Comparison of ENCODE assay signal across 11 cellular contexts in the genomic region with DNA sequence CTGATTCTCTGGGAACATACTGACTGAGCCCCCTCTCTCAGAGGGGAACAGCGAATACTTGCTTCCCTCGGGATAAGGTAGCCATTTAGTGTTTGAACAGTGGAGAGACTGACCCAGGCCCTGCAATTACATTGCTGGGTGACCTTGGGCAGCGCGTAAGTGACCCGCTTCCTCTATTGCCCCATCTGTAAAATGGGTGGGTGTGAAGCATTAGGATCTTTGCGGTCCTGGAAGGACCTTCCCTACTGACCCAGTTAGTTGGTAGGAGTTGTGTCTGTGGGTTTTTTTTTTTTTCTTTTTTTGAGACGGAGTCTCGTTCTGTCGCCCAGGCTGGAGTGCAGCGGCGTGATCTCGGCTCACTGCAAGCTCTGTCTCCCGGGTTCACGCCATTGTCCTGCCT. TPM values are rescaled to one million over a fixed set of nuclear protein-coding genes. Genes with fewer than 3 reads are reported as not detected.
DNase-seq lines count a peak whose midpoint lies in the region; ATAC-seq and TF ChIP-seq lines count a peak whose summit lies in the region.
"Had no signal": no experiment of that assay in that cellular context is flagged by ENCODE, and none has a peak within 500 bp of the region (broad histone marks: within the 10 kb centered on the region; RNA-seq: fewer than 3 reads in every experiment).

No MANE protein-coding gene starts in this region.

- peaks cover 2% of the 10 kb centered on the region for H3K36me3 Mint-ChIP-seq in activated B cell treated with CpG ODN at 0.5 μM for 24 hours (ENCODE audit: low read depth)
- no peaks in the 10 kb centered on the region for H3K36me3 Mint-ChIP-seq in immature natural killer cell

- no peaks in the 10 kb centered on the region for H3K27me3 ChIP-seq in left ventricle myocardium inferior (ENCODE audit: low read depth)
- H3K27me3 ChIP-seq in right atrium auricular region = no peaks in the 10 kb centered on the region
- H3K27me3 ChIP-seq in adrenal gland = no peaks in the 10 kb centered on the region
- H3K27me3 ChIP-seq in aorta (ENCODE audit: control insufficient read depth in 1 of 2, insufficient read depth in 2 of 2, low read length in 1 of 2) = no peaks in the 10 kb centered on the region
- no peaks in the 10 kb centered on the region for H3K27me3 ChIP-seq in osteoblast (ENCODE audit: insufficient read depth, low read length)
- H3K27me3 ChIP-seq: neutrophil had no signal

- H3K4me1 ChIP-seq in left ventricle myocardium inferior (peaks cover 30% of the 10 kb centered on the region), right atrium auricular region (peaks cover 0 to 14% of the 10 kb centered on the region in 2 donors), adrenal gland (replicated peaks in 1 of 2) (peaks cover 5 to 13% of the 10 kb centered on the region in 2 donors), aorta (ENCODE audit: control insufficient read depth in 1 of 2, insufficient read depth in 2 of 2, low read length in 2 of 2) (no peaks in the 10 kb centered on the region), osteoblast (ENCODE audit: insufficient read depth, low read length) (peaks cover 2% of the 10 kb centered on the region)

- peak overlapping the region; percentile 94 for H3K4me3 ChIP-seq in left ventricle myocardium inferior
- no peak overlapping the region for H3K4me3 ChIP-seq in right atrium auricular region
- no peak overlapping the region for H3K4me3 ChIP-seq in adrenal gland
- H3K4me3 ChIP-seq in aorta (ENCODE audit: low read length in 2 of 2) = no peak overlapping the region
- H3K4me3 ChIP-seq in osteoblast (ENCODE audit: insufficient read depth, low read length) = no peak overlapping the region

- TF ChIP-seq CTCF in left ventricle myocardium inferior (IDR thresholded peaks at IDR 0.05; ENCODE audit: borderline replicate concordance) = no peak
- TF ChIP-seq CTCF in right atrium auricular region (IDR thresholded peaks at IDR 0.05) = no peak
- no peak for TF ChIP-seq CTCF in activated B cell treated with CpG ODN at 0.5 μM for 24 hours (IDR thresholded peaks at IDR 0.05)
- no peak for TF ChIP-seq CTCF in adrenal gland (IDR thresholded peaks at IDR 0.05)
- TF ChIP-seq CTCF in osteoblast (IDR thresholded peaks at IDR 0.05; ENCODE audit: extremely low read depth, low read depth, low read length) = no peak

- H3K9me3 ChIP-seq in left ventricle myocardium inferior (replicated peaks) (no peaks in the 10 kb centered on the region), right atrium auricular region (no peaks in the 10 kb centered on the region), adrenal gland (replicated peaks in 1 of 3) (no peaks in the 10 kb centered on the region), aorta (ENCODE audit: control insufficient read depth, low read length) (no peaks in the 10 kb centered on the region), osteoblast (ENCODE audit: low read depth, low read length) (no peaks in the 10 kb centered on the region)
- H3K9me3 ChIP-seq: neutrophil had no signal

- H3K36me3 ChIP-seq in left ventricle myocardium inferior (no peaks in the 10 kb centered on the region), right atrium auricular region (no peaks in the 10 kb centered on the region), adrenal gland (replicated peaks in 1 of 2) (no peaks in the 10 kb centered on the region), aorta (ENCODE audit: control insufficient read depth in 1 of 2, insufficient read depth in 2 of 2, low read length in 1 of 2) (no peaks in the 10 kb centered on the region), osteoblast (ENCODE audit: insufficient read depth, low read length) (no peaks in the 10 kb centered on the region)
- H3K36me3 ChIP-seq: neutrophil had no signal

- intact Hi-C loops in left ventricle myocardium inferior (cut with micrococcal nuclease) = no loop called here
- intact Hi-C loops in activated B cell treated with CpG ODN at 0.5 μM for 24 hours (cut with micrococcal nuclease) = loop anchor here (1.0 to 10.0 kb wide), 3 partner anchors 17 to 1182 kb away; a partner anchor contains a TSS
- intact Hi-C loops in adrenal gland (cut with DNase I) = no loop called here
- intact Hi-C loops in aorta (cut with DNase I) = loop anchor here in 1 of 2 donors (5.0 kb wide), 1 partner anchor 200 kb away; a partner anchor contains a TSS

- H3K27ac ChIP-seq in left ventricle myocardium inferior (replicated peaks) (no peak overlapping the region), right atrium auricular region (no peak overlapping the region), adrenal gland (no peak overlapping the region), aorta (ENCODE audit: low read depth in 1 of 2, low read length in 2 of 2) (no peak overlapping the region), osteoblast (ENCODE audit: low read depth, low read length) (no peak overlapping the region)

- POLR2A ChIA-PET in activated B cell treated with CpG ODN at 0.5 μM for 24 hours (lab: Charles Lee) = interaction anchor here (0.5 to 4.6 kb wide), 3 partner anchors 16 to 76 kb away, joined by 4 to 88 read pairs (median 21); a partner anchor contains a TSS

- H3K4me3 Mint-ChIP-seq in activated B cell treated with CpG ODN at 0.5 μM for 24 hours = peak overlapping the region; percentile 60
- peak overlapping the region in 4 of 5 donors; percentile 47 to 66 (median 60) for H3K4me3 Mint-ChIP-seq in immature natural killer cell

- H3K4me1 Mint-ChIP-seq in activated B cell treated with CpG ODN at 0.5 μM for 24 hours (peaks cover 16% of the 10 kb centered on the region), immature natural killer cell (peaks cover 17 to 23% of the 10 kb centered on the region in 2 donors)

- H2AFZ ChIP-seq in osteoblast (ENCODE audit: low read length) = no peak overlapping the region

- TF ChIP-seq POLR2A in adrenal gland (IDR thresholded peaks at IDR 0.05) = no peak

- CTCF ChIA-PET in activated B cell treated with CpG ODN at 0.5 μM for 24 hours (lab: Charles Lee) = no interaction called here

- ATAC-seq in activated B cell treated with CpG ODN at 0.5 μM for 24 hours (ENCODE audit: low read depth) (no peak), HG02610 (IDR thresholded peaks at IDR 0.05; ENCODE audit: unreplicated experiment) (no peak), aorta (ENCODE audit: low FRiP score) (no peak)

- 90 to 95% (median 93%) methylated on average over 11 to 14 of the region's 14 CpGs for WGBS in adrenal gland, 4 donors
- 93% methylated on average over 14 of the region's 14 CpGs for whole genome bisulfite sequencing in aorta, 2 donors

- no peaks in the 10 kb centered on the region for H4K20me1 ChIP-seq in osteoblast (ENCODE audit: insufficient read depth, low read length)

- H3K9me3 Mint-ChIP-seq in activated B cell treated with CpG ODN at 0.5 μM for 24 hours (no peaks in the 10 kb centered on the region), immature natural killer cell (no peaks in the 10 kb centered on the region)

- H3K27ac Mint-ChIP-seq in activated B cell treated with CpG ODN at 0.5 μM for 24 hours (no peak overlapping the region), immature natural killer cell (peak overlapping the region in 3 of 6 donors; percentile 13 to 71 (median 41))

- DNase-seq in left ventricle myocardium inferior = no peak
- no peak for DNase-seq in right atrium auricular region (ENCODE audit: low spot score)
- DNase-seq in activated B cell treated with CpG ODN at 0.5 μM for 24 hours = no peak
- no peak for DNase-seq in immature natural killer cell
- DNase-seq in adrenal gland = no peak
- DNase-seq in aorta = no peak
- no peak for DNase-seq in osteoblast (ENCODE audit: insufficient read length, low spot score, missing footprints)
- DNase-seq: GDM1, NCI-H2171 treated with DMSO at 0.1 percent for 48 hours had no signal

- H3K4me2 ChIP-seq in osteoblast (ENCODE audit: insufficient read depth, low read length) = no peak overlapping the region

- H3K27me3 Mint-ChIP-seq in activated B cell treated with CpG ODN at 0.5 μM for 24 hours (no peaks in the 10 kb centered on the region), immature natural killer cell (ENCODE audit: low read depth in 3 of 3) (peaks cover 0 to 2% (median 0%) of the 10 kb centered on the region in 3 donors)

- peaks cover 29% of the 10 kb centered on the region for H3K79me2 ChIP-seq in osteoblast (ENCODE audit: insufficient read depth, low read length)

RNA-seq across cellular contexts. Expression of a gene that starts 1.2 kb away (rescaled TPM):
- total RNA-seq in left ventricle myocardium inferior (28.5 TPM), right atrium auricular region (10 to 100 TPM; 21.1 to 26.3 TPM), activated B cell treated with CpG ODN at 0.5 μM for 24 hours (29.4 and 36.0 TPM in 2 replicates), adrenal gland (10 to 100 TPM; 17.2 to 29.4 (median 24.0) TPM), aorta (10 to 100 TPM; 51.9 to 55.9 TPM), osteoblast (49.6 and 51.0 TPM in 2 replicates)
- polyA plus RNA-seq in immature natural killer cell (1 to 10 TPM in 2 of 3 donors, under 1 TPM in 1; 0.16 to 6.1 (median 3.2) TPM), adrenal gland (10 to 100 TPM; 18.0 to 37.3 (median 23.6) TPM), aorta (10 to 100 TPM; 23.7 to 58.1 TPM)

RNA-seq across cellular contexts. Expression of a gene that starts 18.0 kb away (rescaled TPM):
- total RNA-seq in left ventricle myocardium inferior (27.1 TPM), right atrium auricular region (10 to 100 TPM; 16.7 to 19.8 TPM), activated B cell treated with CpG ODN at 0.5 μM for 24 hours (43.2 and 48.6 TPM in 2 replicates), adrenal gland (10 to 100 TPM; 10.3 to 30.9 (median 24.9) TPM), aorta (10 to 100 TPM; 25.6 to 28.6 TPM), osteoblast (28.6 and 30.4 TPM in 2 replicates)
- polyA plus RNA-seq in immature natural killer cell (10 to 100 TPM; 20.0 to 34.3 (median 26.9) TPM), adrenal gland (10 to 100 TPM in 1 of 3 donors, 1 to 10 TPM in 2; 3.8 to 20.7 (median 5.7) TPM), aorta (1 to 10 TPM; 4.0 to 4.2 TPM)

RNA-seq across cellular contexts. Expression of a gene that starts 53.8 kb away (rescaled TPM):
- total RNA-seq in left ventricle myocardium inferior (2.2 TPM), right atrium auricular region (1 to 10 TPM; 3.1 to 4.6 TPM), activated B cell treated with CpG ODN at 0.5 μM for 24 hours (11.2 and 12.2 TPM in 2 replicates), adrenal gland (1 to 10 TPM; 1.5 to 6.6 (median 4.4) TPM), aorta (10 to 100 TPM; 12.6 to 13.7 TPM), osteoblast (5.1 and 5.3 TPM in 2 replicates)
- polyA plus RNA-seq in immature natural killer cell (1 to 10 TPM; 4.7 to 6.5 (median 6.5) TPM), adrenal gland (1 to 10 TPM; 2.5 to 4.4 (median 3.8) TPM), aorta (10 to 100 TPM; 19.4 to 25.3 TPM)
